Comparison of ENCODE assay signal across 19 cellular contexts in genomic region chr12:8628731-8629130, GRCh38. TPM values are rescaled to one million over a fixed set of nuclear protein-coding genes. Genes with fewer than 3 reads are reported as not detected.
DNase-seq lines count a peak whose midpoint lies in the region; TF ChIP-seq lines count a peak whose summit lies in the region.
"Had no signal": no experiment of that assay in that cellular context is flagged by ENCODE, and none has a peak within 500 bp of the region (broad histone marks: within the 10 kb centered on the region; RNA-seq: fewer than 3 reads in every experiment).

No MANE protein-coding gene starts in this region.

- H3K9me3 ChIP-seq in MM.1S (replicated peaks; ENCODE audit: insufficient read depth, low read length) (no peaks in the 10 kb centered on the region), trophoblast cell (ENCODE audit: insufficient read depth, low read depth, low read length) (peaks cover 2% of the 10 kb centered on the region)
- no peaks in the 10 kb centered on the region for H3K9me3 ChIP-seq in effector memory CD4-positive, alpha-beta T cell (ENCODE audit: control insufficient read depth, low read length)
- H3K9me3 ChIP-seq: colonic mucosa, heart right ventricle, neutrophil, suprapubic skin had no signal

- H3K9me2 ChIP-seq in MM.1S (replicated peaks; ENCODE audit: insufficient read depth, low read length): no peaks in the 10 kb centered on the region

- H3K27me3 ChIP-seq in MM.1S (replicated peaks; ENCODE audit: insufficient read depth, low read length) (no peaks in the 10 kb centered on the region), trophoblast cell (ENCODE audit: insufficient read depth, low read length) (no peaks in the 10 kb centered on the region)
- H3K27me3 ChIP-seq in effector memory CD4-positive, alpha-beta T cell (replicated peaks; ENCODE audit: control insufficient read depth, insufficient read depth, low read length, poor library complexity, severe bottlenecking): no peaks in the 10 kb centered on the region
- H3K27me3 ChIP-seq: colonic mucosa, heart right ventricle, neutrophil, suprapubic skin had no signal

- no peak overlapping the region for H4K12ac ChIP-seq in trophoblast cell (ENCODE audit: low read depth, low read length)

- H3K18ac ChIP-seq in trophoblast cell (ENCODE audit: low read length): no peak overlapping the region

- H4K91ac ChIP-seq in trophoblast cell (ENCODE audit: low read depth, low read length): no peak overlapping the region

- peaks cover 2% of the 10 kb centered on the region for H3K79me1 ChIP-seq in trophoblast cell (ENCODE audit: low read length)

- TF ChIP-seq CTCF in MM.1S (IDR thresholded peaks at IDR 0.05; ENCODE audit: low read length): no peak
- no peak for TF ChIP-seq CTCF in coronary artery (IDR thresholded peaks at IDR 0.05)

- no peak overlapping the region for H3K4me3 ChIP-seq in MM.1S (ENCODE audit: low read length)
- no peak overlapping the region for H3K4me3 ChIP-seq in coronary artery
- no peak overlapping the region for H3K4me3 ChIP-seq in trophoblast cell (ENCODE audit: low read depth, low read length)
- H3K4me3 ChIP-seq in effector memory CD4-positive, alpha-beta T cell (ENCODE audit: insufficient read depth, low read depth, low read length, poor library complexity, severe bottlenecking): no peak overlapping the region
- H3K4me3 ChIP-seq: colonic mucosa, heart right ventricle, suprapubic skin had no signal

- no peaks in the 10 kb centered on the region for H4K20me1 ChIP-seq in MM.1S (ENCODE audit: insufficient read depth, low read length)

- H3K4ac ChIP-seq in trophoblast cell (ENCODE audit: low read depth, low read length): no peak overlapping the region

- DNase-seq in AG08395 (ENCODE audit: low spot score) (peak; percentile 6), MM.1S (no peak), coronary artery (ENCODE audit: low spot score) (no peak), trophoblast cell (peak; percentile 83 to 96), OCI-M2 (lab: John Stamatoyannopoulos, UW; ENCODE audit: unreplicated experiment) (no peak), DMS 273 treated with DMSO at 0.1 percent for 48 hours (lab: John Stamatoyannopoulos, UW) (no peak), GOT3 (lab: John Stamatoyannopoulos, UW) (no peak)
- DNase-seq in effector memory CD4-positive, alpha-beta T cell: no peak
- DNase-seq: activated CD4-positive, alpha-beta T cell treated with anti-CD3 and anti-CD28 coated beads for 48 hours; activated naive CD8-positive, alpha-beta T cell treated with anti-CD3 and anti-CD28 coated beads for 36 hours; CD4-positive, alpha-beta memory T cell; colonic mucosa; DMS79; heart right ventricle; NCI-H1436 treated with DMSO at 0.1 percent for 48 hours; retina; SHP77 had no signal

- H3K14ac ChIP-seq in trophoblast cell (ENCODE audit: low read length): no peak overlapping the region

- no peak overlapping the region for H4K8ac ChIP-seq in trophoblast cell (ENCODE audit: low read depth, low read length)

- no peak overlapping the region for H2AFZ ChIP-seq in MM.1S (ENCODE audit: low read length)
- no peak overlapping the region for H2AFZ ChIP-seq in trophoblast cell (ENCODE audit: insufficient read depth, low read length, poor library complexity)

- H3K27ac ChIP-seq in MM.1S (ENCODE audit: low read length) (no peak overlapping the region), coronary artery (peak overlapping the region; percentile 7 to 55), trophoblast cell (ENCODE audit: low read depth, low read length) (no peak overlapping the region)
- no peak overlapping the region for H3K27ac ChIP-seq in effector memory CD4-positive, alpha-beta T cell (ENCODE audit: insufficient read depth, low read length, poor library complexity, severe bottlenecking)
- H3K27ac ChIP-seq: colonic mucosa, heart right ventricle, neutrophil, suprapubic skin had no signal

- no peaks in the 10 kb centered on the region for H3K79me2 ChIP-seq in MM.1S (ENCODE audit: low read length)
- no peaks in the 10 kb centered on the region for H3K79me2 ChIP-seq in trophoblast cell (ENCODE audit: control insufficient read depth, insufficient read depth, low read length, poor library complexity)

- no peak overlapping the region for H3K23ac ChIP-seq in trophoblast cell (ENCODE audit: low read length)

- H3K9ac ChIP-seq in MM.1S (ENCODE audit: low read length): no peak overlapping the region
- no peak overlapping the region for H3K9ac ChIP-seq in trophoblast cell (ENCODE audit: low read length)

- peak overlapping the region; percentile 22 for H2BK120ac ChIP-seq in trophoblast cell (ENCODE audit: insufficient read depth, low read length, poor library complexity)

- H3K36me3 ChIP-seq in MM.1S (replicated peaks; ENCODE audit: insufficient read depth, low read length): no peaks in the 10 kb centered on the region
- no peaks in the 10 kb centered on the region for H3K36me3 ChIP-seq in trophoblast cell (ENCODE audit: control insufficient read depth in 1 of 2, insufficient read depth in 2 of 2, low read length in 2 of 2)
- H3K36me3 ChIP-seq in effector memory CD4-positive, alpha-beta T cell (ENCODE audit: control insufficient read depth, insufficient read depth, low read length): no peaks in the 10 kb centered on the region
- H3K36me3 ChIP-seq: colonic mucosa, heart right ventricle, neutrophil, suprapubic skin had no signal

- H2BK12ac ChIP-seq in trophoblast cell (ENCODE audit: low read length): no peak overlapping the region

- H3K4me1 ChIP-seq in MM.1S (ENCODE audit: low read length) (peaks cover 16% of the 10 kb centered on the region), trophoblast cell (ENCODE audit: control insufficient read depth in 1 of 2, insufficient read depth in 2 of 2, low read length in 2 of 2) (peaks cover 0 to 3% of the 10 kb centered on the region in 2 experiments)
- H3K4me1 ChIP-seq in effector memory CD4-positive, alpha-beta T cell (ENCODE audit: control insufficient read depth, insufficient read depth, low read length, poor library complexity, severe bottlenecking): no peaks in the 10 kb centered on the region
- H3K4me1 ChIP-seq: colonic mucosa, suprapubic skin had no signal

- H3F3A ChIP-seq in MM.1S (ENCODE audit: insufficient read depth, low read length): peaks cover 11% of the 10 kb centered on the region

- no peak overlapping the region for H2BK5ac ChIP-seq in trophoblast cell (ENCODE audit: low read depth, low read length, poor library complexity)

- no CpG with 5 or more reads among the region's 3 CpGs for WGBS in trophoblast cell (ENCODE audit: extremely low coverage, insufficient coverage, insufficient read length)

- H3K4me2 ChIP-seq in MM.1S (ENCODE audit: low read depth, low read length) (peak overlapping the region; percentile 7; the same call in 1 of the 2 replicates), trophoblast cell (ENCODE audit: low read length) (no peak overlapping the region)

- no peak overlapping the region for H2AK5ac ChIP-seq in trophoblast cell (ENCODE audit: low read length)

RNA-seq across cellular contexts. Expression of gene AICDA, which starts 16.1 kb away (rescaled TPM):
- 0.12 and 0.62 TPM in 2 replicates for polyA plus RNA-seq in trophoblast cell (2013)
- polyA plus RNA-seq: CD4-positive, alpha-beta memory T cell had no signal

RNA-seq across cellular contexts. Expression of gene MFAP5, which starts 33.9 kb away (rescaled TPM):
- 455 and 486 TPM in 2 replicates for polyA plus RNA-seq in trophoblast cell (2013)
- polyA plus RNA-seq: CD4-positive, alpha-beta memory T cell had no signal

Comparison
In these comparisons a context has a peak if more than half of its experiments do, and no peak if none do; other contexts are left out.
1. DNase-seq: peak in AG08395 (single experiment) and trophoblast cell (2 of 2); none in MM.1S (single experiment), coronary artery (single experiment), OCI-M2 (single experiment), effector memory CD4-positive, alpha-beta T cell (0 of 3), DMS 273 treated with DMSO at 0.1 percent for 48 hours (single experiment) and GOT3 (single experiment).
2. H3K27ac ChIP-seq: peak in coronary artery (2 of 2); none in MM.1S (single experiment), trophoblast cell (single experiment) and effector memory CD4-positive, alpha-beta T cell (single experiment).